8 cellular contexts compared by ENCODE assay signal in the genomic region with DNA sequence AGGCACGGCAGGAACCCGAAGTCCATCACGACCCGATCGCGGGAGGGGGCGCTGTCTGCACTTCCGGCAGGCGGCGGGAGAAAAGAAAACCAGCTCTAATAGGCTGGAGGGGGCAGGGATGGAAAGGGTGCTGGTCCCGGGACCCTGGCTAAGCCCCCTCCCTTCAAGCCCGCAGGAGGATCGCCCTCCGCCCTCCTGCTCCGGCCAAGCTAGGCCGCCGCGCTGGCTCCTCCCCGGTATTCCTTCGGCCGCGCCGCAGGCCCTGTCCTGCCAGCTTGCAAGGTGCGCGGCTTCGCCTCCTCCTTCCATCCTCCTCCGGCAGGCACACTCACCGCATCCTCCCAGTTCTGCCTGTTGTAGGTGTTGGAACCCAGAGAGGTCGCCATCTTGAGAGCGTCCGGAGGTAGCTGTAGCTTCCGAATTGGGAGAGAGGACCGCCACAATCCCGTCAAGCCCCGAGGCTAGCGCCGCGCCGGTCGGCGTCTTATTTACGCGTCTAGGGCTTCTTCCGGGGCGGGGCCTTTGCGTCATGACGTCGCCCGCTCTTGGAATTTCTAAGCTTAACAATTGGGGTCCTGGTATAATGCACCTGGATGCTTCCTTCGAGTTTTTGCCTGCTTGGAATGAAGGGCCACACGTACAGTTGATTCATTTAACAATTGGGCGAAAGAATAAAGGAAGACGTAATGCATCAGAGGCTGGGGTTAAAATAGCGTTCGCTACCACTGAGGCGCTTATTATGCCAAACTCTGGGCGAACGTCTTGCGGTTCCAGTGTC. TPM values are rescaled to one million over a fixed set of nuclear protein-coding genes. Genes with fewer than 3 reads are reported as not detected.
DNase-seq lines count a peak whose midpoint lies in the region; ATAC-seq and TF ChIP-seq lines count a peak whose summit lies in the region.

TSS of gene RBM22 (minus strand) at position 463 of the 778 bp plus-strand sequence. CDS start at position 386, 77 bp downstream.

- no peaks in the 10 kb centered on the region for H3K9me3 Mint-ChIP-seq in chondrocyte (ENCODE audit: low read depth)

- peaks cover 13% of the 10 kb centered on the region for H3K36me3 Mint-ChIP-seq in chondrocyte (ENCODE audit: low read depth)

- no peak within 1 kb of the TSS for H3K4me3 Mint-ChIP-seq in chondrocyte (ENCODE audit: unreplicated experiment)

- no peak within 1 kb of the TSS for H3K27ac Mint-ChIP-seq in chondrocyte (ENCODE audit: unreplicated experiment)

- ATAC-seq in GM19025 (IDR thresholded peaks at IDR 0.05; ENCODE audit: low read depth, unreplicated experiment) (peak; percentile 96), HG03342 (IDR thresholded peaks at IDR 0.05; ENCODE audit: unreplicated experiment) (peak; percentile 95)

- H3K27me3 Mint-ChIP-seq in chondrocyte (ENCODE audit: low read depth), result no peaks in the 10 kb centered on the region

- DNase-seq in AML-193 (lab: John Stamatoyannopoulos, UW) (peak; percentile 79 to 84), NCI-H446 treated with DMSO at 0.1 percent for 48 hours (lab: John Stamatoyannopoulos, UW) (peak; percentile 81), chondrocyte (ENCODE audit: low spot score) (peak; percentile 96), kidney glomerular epithelial cell (lab: John Stamatoyannopoulos, UW) (peak; percentile 81)
- peak; percentile 85 for DNase-seq in activated CD4-positive, CD25-positive, alpha-beta regulatory T cell treated with anti-CD3 and anti-CD28 coated beads, Interleukin-2, amount 50 U/mL, for 72 hours
- DNase-seq in stimulated activated CD4-positive, alpha-beta T cell treated with anti-CD3 and anti-CD28 coated beads, Interleukin-1b, Interleukin-23, amount 100 ng/mL, for 1 hour (ENCODE audit: low read depth in 2 of 2), result peak; percentile 70 to 84

- TF ChIP-seq CTCF in chondrocyte (IDR thresholded peaks at IDR 0.05), result peak; percentile 90

- H3K4me1 Mint-ChIP-seq in chondrocyte (ENCODE audit: low read depth), result no peaks in the 10 kb centered on the region

RNA-seq across cellular contexts. Expression of gene RBM22, which starts in this region (rescaled TPM):
- total RNA-seq in chondrocyte, result 34.7 to 39.7 TPM (median 36.0 TPM) in 3 replicates

Comparison
In these comparisons a context has a peak if more than half of its experiments do, and no peak if none do; other contexts are left out.
1. Peak in every context shown above with its lines: DNase-seq and ATAC-seq.